ENCODE assay signal across 10 cellular contexts in genomic region chr7:158867214-158867984, GRCh38.
"Had no signal": no experiment of that assay in that cellular context is flagged by ENCODE, and none has a peak within 500 bp of the region (broad histone marks: within the 10 kb centered on the region; RNA-seq: fewer than 3 reads in every experiment).

No MANE protein-coding gene starts in this region.

- ATAC-seq: activated naive CD8-positive, alpha-beta T cell treated with anti-CD3 and anti-CD28 coated beads, Interleukin-2, amount 50 U/mL, for 24 hours; pancreas had no signal

- DNase-seq: activated CD4-positive, CD25-positive, alpha-beta regulatory T cell treated with anti-CD3 and anti-CD28 coated beads, Interleukin-2, amount 50 U/mL, for 72 hours; activated CD8-positive, alpha-beta memory T cell treated with anti-CD3 and anti-CD28 coated beads for 24 hours; activated gamma-delta T cell; activated naive CD8-positive, alpha-beta T cell treated with anti-CD3 and anti-CD28 coated beads, Interleukin-2, amount 50 U/mL, for 24 hours; esophagus squamous epithelium; foreskin fibroblast; nephron progenitor cell had no signal

- H3K4me3 Mint-ChIP-seq: activated naive CD8-positive, alpha-beta T cell treated with anti-CD3 and anti-CD28 coated beads, Interleukin-2, amount 50 U/mL, for 24 hours; nephron progenitor cell had no signal

- H3K27me3 Mint-ChIP-seq: activated naive CD8-positive, alpha-beta T cell treated with anti-CD3 and anti-CD28 coated beads, Interleukin-2, amount 50 U/mL, for 24 hours had no signal

- H3K27me3 ChIP-seq: ascending aorta, esophagus squamous epithelium, pancreas, tibial nerve had no signal

- H3K9me3 Mint-ChIP-seq: activated naive CD8-positive, alpha-beta T cell treated with anti-CD3 and anti-CD28 coated beads, Interleukin-2, amount 50 U/mL, for 24 hours; nephron progenitor cell had no signal

- H3K4me1 ChIP-seq: pancreas had no signal

- H3K9me3 ChIP-seq: ascending aorta, esophagus squamous epithelium, pancreas, tibial nerve had no signal

- H3K27ac ChIP-seq: ascending aorta, esophagus squamous epithelium, pancreas had no signal

- H3K4me3 ChIP-seq: ascending aorta, esophagus squamous epithelium, pancreas, tibial nerve had no signal

- H3K27ac Mint-ChIP-seq: activated naive CD8-positive, alpha-beta T cell treated with anti-CD3 and anti-CD28 coated beads, Interleukin-2, amount 50 U/mL, for 24 hours had no signal
